8 cellular contexts compared by ENCODE assay signal in genomic region chr3:42061711-42062408, GRCh38. TPM values are rescaled to one million over a fixed set of nuclear protein-coding genes. Genes with fewer than 3 reads are reported as not detected.
DNase-seq lines count a peak whose midpoint lies in the region; ATAC-seq, FAIRE-seq and TF ChIP-seq lines count a peak whose summit lies in the region.

No MANE protein-coding gene starts in this region.

- CTCF ChIA-PET in activated naive CD4-positive, alpha-beta T cell treated with anti-CD3 and anti-CD28 coated beads, Interleukin-2, amount 10 ng/mL, durations not matched to agents 7 days and 5 days (lab: Charles Lee) = no interaction called here
- CTCF ChIA-PET in CD8-positive, alpha-beta T cell (lab: Charles Lee) = interaction anchor here (0.8 kb wide), 1 partner anchor 9 kb away, joined by 3 read pairs; no protein-coding TSS in a partner anchor

- H3K27ac ChIP-seq in heart left ventricle (peak overlapping the region; percentile 84 to 94 (median 89)), smooth muscle cell (ENCODE audit: low read depth) (peak overlapping the region; percentile 74)
- no peak overlapping the region for H3K27ac ChIP-seq in CD8-positive, alpha-beta T cell (ENCODE audit: low read depth, low read length)

- H3K79me2 ChIP-seq in smooth muscle cell (ENCODE audit: low read depth) = peaks cover 34% of the 10 kb centered on the region

- H4K20me1 ChIP-seq in smooth muscle cell (ENCODE audit: low read depth) = no peaks in the 10 kb centered on the region

- TF ChIP-seq CTCF in heart left ventricle (IDR thresholded peaks at IDR 0.05) = no peak
- no peak for TF ChIP-seq CTCF in smooth muscle cell (IDR thresholded peaks at IDR 0.05; ENCODE audit: borderline replicate concordance, insufficient read depth, poor library complexity, severe bottlenecking)
- no peak for TF ChIP-seq CTCF in CD8-positive, alpha-beta T cell (IDR thresholded peaks at IDR 0.05)

- TF ChIP-seq POLR2A in H54 (IDR thresholded peaks at IDR 0.05; ENCODE audit: low read depth, low read length) (no peak), heart left ventricle (IDR thresholded peaks at IDR 0.05) (peak in 1 of 2 donors; percentile 61), GM12891 (IDR thresholded peaks at IDR 0.05; ENCODE audit: low read depth, low read length) (no peak)

- POLR2A ChIA-PET in CD8-positive, alpha-beta T cell (lab: Charles Lee) = no interaction called here

- DNase-seq in H54 (ENCODE audit: insufficient read length, low spot score) (peak; percentile 75), heart left ventricle (peak; percentile 85 to 92 (median 91)), smooth muscle cell (lab: John Stamatoyannopoulos, UW; ENCODE audit: unreplicated experiment) (no peak), GM12891 (ENCODE audit: insufficient read length, low spot score) (no peak), NCI-H1436 treated with DMSO at 0.1 percent for 48 hours (lab: John Stamatoyannopoulos, UW) (no peak)
- DNase-seq in activated naive CD4-positive, alpha-beta T cell treated with anti-CD3 and anti-CD28 coated beads, Interleukin-2, amount 10 ng/mL, durations not matched to agents 7 days and 5 days = no peak
- DNase-seq in CD8-positive, alpha-beta T cell = no peak

- WGBS in heart left ventricle, 4 donors = 4 to 10% (median 6%) methylated on average over 6 of the region's 6 CpGs
- 32% methylated on average over 6 of the region's 6 CpGs for WGBS in smooth muscle cell (ENCODE audit: low lambda C conversion rate)

- no peaks in the 10 kb centered on the region for H3K27me3 Mint-ChIP-seq in activated naive CD4-positive, alpha-beta T cell treated with anti-CD3 and anti-CD28 coated beads, Interleukin-2, amount 10 ng/mL, durations not matched to agents 7 days and 5 days
- H3K27me3 Mint-ChIP-seq in CD8-positive, alpha-beta T cell (ENCODE audit: low read depth) = no peaks in the 10 kb centered on the region

- H3K4me1 ChIP-seq in heart left ventricle (peaks cover 22 to 99% (median 90%) of the 10 kb centered on the region in 12 donors), smooth muscle cell (ENCODE audit: low read depth) (peaks cover 9% of the 10 kb centered on the region)
- H3K4me1 ChIP-seq in CD8-positive, alpha-beta T cell (ENCODE audit: insufficient read depth, low read length) = no peaks in the 10 kb centered on the region

- H3K36me3 ChIP-seq in heart left ventricle = no peaks in the 10 kb centered on the region
- no peaks in the 10 kb centered on the region for H3K36me3 ChIP-seq in smooth muscle cell (ENCODE audit: low read depth)
- H3K36me3 ChIP-seq in CD8-positive, alpha-beta T cell (ENCODE audit: insufficient read depth, low read length) = no peaks in the 10 kb centered on the region

- no peak overlapping the region for H2AFZ ChIP-seq in smooth muscle cell (ENCODE audit: low read depth)

- ATAC-seq in SK-N-SH treated with all-trans-retinoic acid at 6 μM for 48 hours (peak; percentile 91), heart left ventricle (peak; percentile 91 to 93 (median 91))
- ATAC-seq in CD8-positive, alpha-beta T cell = no peak

- H3F3A ChIP-seq in smooth muscle cell (ENCODE audit: low read depth) = peaks cover 14% of the 10 kb centered on the region

- H3K4me3 ChIP-seq in heart left ventricle (peak overlapping the region in 8 of 12 donors; percentile 7 to 35 (median 17)), smooth muscle cell (no peak overlapping the region)
- no peak overlapping the region for H3K4me3 ChIP-seq in CD8-positive, alpha-beta T cell (ENCODE audit: low read depth, low read length)

- H3K4me1 Mint-ChIP-seq in activated naive CD4-positive, alpha-beta T cell treated with anti-CD3 and anti-CD28 coated beads, Interleukin-2, amount 10 ng/mL, durations not matched to agents 7 days and 5 days = no peaks in the 10 kb centered on the region
- peaks cover 15% of the 10 kb centered on the region for H3K4me1 Mint-ChIP-seq in CD8-positive, alpha-beta T cell (ENCODE audit: low read depth)

- H3K4me2 ChIP-seq in smooth muscle cell = peak overlapping the region; percentile 25

- H3K9me3 ChIP-seq in heart left ventricle (no peaks in the 10 kb centered on the region), smooth muscle cell (replicated peaks; ENCODE audit: low read depth) (no peaks in the 10 kb centered on the region)
- no peaks in the 10 kb centered on the region for H3K9me3 ChIP-seq in CD8-positive, alpha-beta T cell (ENCODE audit: low read length)

- intact Hi-C loops in heart left ventricle (cut with DNase I) = loop anchor here in 5 of 10 donors (2.0 to 5.0 kb wide), 5 partner anchors 35 to 47 kb away; no protein-coding TSS in a partner anchor
- intact Hi-C loops in CD8-positive, alpha-beta T cell (cut with DNase I, micrococcal nuclease) = no loop called here

- H3K36me3 Mint-ChIP-seq in activated naive CD4-positive, alpha-beta T cell treated with anti-CD3 and anti-CD28 coated beads, Interleukin-2, amount 10 ng/mL, durations not matched to agents 7 days and 5 days = no peaks in the 10 kb centered on the region
- H3K36me3 Mint-ChIP-seq in CD8-positive, alpha-beta T cell = no peaks in the 10 kb centered on the region

- peak overlapping the region; percentile 10 for H3K9ac ChIP-seq in smooth muscle cell (ENCODE audit: low read depth)

- FAIRE-seq in H54 (lab: Jason Lieb, UNC) (peak; percentile 97), GM12891 (lab: Jason Lieb, UNC) (no peak)

- H3K27ac Mint-ChIP-seq in activated naive CD4-positive, alpha-beta T cell treated with anti-CD3 and anti-CD28 coated beads, Interleukin-2, amount 10 ng/mL, durations not matched to agents 7 days and 5 days = no peak overlapping the region
- no peak overlapping the region for H3K27ac Mint-ChIP-seq in CD8-positive, alpha-beta T cell

- no peaks in the 10 kb centered on the region for H3K9me3 Mint-ChIP-seq in activated naive CD4-positive, alpha-beta T cell treated with anti-CD3 and anti-CD28 coated beads, Interleukin-2, amount 10 ng/mL, durations not matched to agents 7 days and 5 days
- no peaks in the 10 kb centered on the region for H3K9me3 Mint-ChIP-seq in CD8-positive, alpha-beta T cell

- H3K4me3 Mint-ChIP-seq in activated naive CD4-positive, alpha-beta T cell treated with anti-CD3 and anti-CD28 coated beads, Interleukin-2, amount 10 ng/mL, durations not matched to agents 7 days and 5 days = no peak overlapping the region
- no peak overlapping the region for H3K4me3 Mint-ChIP-seq in CD8-positive, alpha-beta T cell

- H3K27me3 ChIP-seq in heart left ventricle = no peaks in the 10 kb centered on the region
- H3K27me3 ChIP-seq in smooth muscle cell (ENCODE audit: low read depth) = no peaks in the 10 kb centered on the region
- H3K27me3 ChIP-seq in CD8-positive, alpha-beta T cell (ENCODE audit: insufficient read depth, low read length) = no peaks in the 10 kb centered on the region

TF ChIP-seq in SK-N-SH treated with all-trans-retinoic acid at 6 μM for 48 hours, 23 proteins besides CTCF, POLR2A, EP300 and RAD21 (continues in another document):
- TF ChIP-seq ARNTL (CRISPR knock-in tag; IDR thresholded peaks at IDR 0.05; ENCODE audit: borderline replicate concordance, low read depth) (no peak), CREB5 (CRISPR knock-in tag; IDR thresholded peaks at IDR 0.05; ENCODE audit: low read depth) (no peak), ZC3H10 (CRISPR knock-in tag; IDR thresholded peaks at IDR 0.05) (no peak), ZNF8 (CRISPR knock-in tag; IDR thresholded peaks at IDR 0.05) (no peak), OSR1 (CRISPR knock-in tag; IDR thresholded peaks at IDR 0.05) (no peak), BACH2 (CRISPR knock-in tag; IDR thresholded peaks at IDR 0.05; ENCODE audit: borderline replicate concordance) (no peak)

TF ChIP-seq in GM12891, 5 proteins besides CTCF, POLR2A, EP300 and RAD21:
- no peak for TF ChIP-seq PAX5 (IDR thresholded peaks at IDR 0.05; ENCODE audit: insufficient read depth, low read length, severe bottlenecking)
- no peak for TF ChIP-seq SPI1 (IDR thresholded peaks at IDR 0.05; ENCODE audit: low read depth, low read length)
- TF ChIP-seq POU2F2 (IDR thresholded peaks at IDR 0.05; ENCODE audit: low read depth, low read length) = no peak
- TF ChIP-seq POLR2AphosphoS5 (IDR thresholded peaks at IDR 0.05; ENCODE audit: low read depth, low read length) = no peak
- TF ChIP-seq TAF1 (IDR thresholded peaks at IDR 0.05; ENCODE audit: low read depth, low read length) = no peak

RNA-seq across cellular contexts. Expression of gene TRAK1, which starts 29.3 kb away (rescaled TPM):
- total RNA-seq in heart left ventricle (100 to 1,000 TPM; 149 to 364 (median 272) TPM), smooth muscle cell (13.7 and 16.3 TPM in 2 replicates)
- polyA plus RNA-seq in heart left ventricle (10 to 100 TPM; 53.3 to 76.3 TPM), smooth muscle cell (8.7 and 13.9 TPM in 2 replicates)
- polyA plus RNA-seq in GM12891 (2012; ENCODE audit: low read depth, missing spikeins) = 19.6 TPM
- total RNA-seq in CD8-positive, alpha-beta T cell = 10 to 100 TPM; 21.6 to 22.8 TPM

Comparison
In these comparisons a context has a peak if more than half of its experiments do, and no peak if none do; other contexts are left out.
1. DNase-seq: peak in H54 (single experiment) and heart left ventricle (5 of 5); none in smooth muscle cell (single experiment), GM12891 (single experiment), NCI-H1436 treated with DMSO at 0.1 percent for 48 hours (single experiment), activated naive CD4-positive, alpha-beta T cell treated with anti-CD3 and anti-CD28 coated beads, Interleukin-2, amount 10 ng/mL, durations not matched to agents 7 days and 5 days (single experiment) and CD8-positive, alpha-beta T cell (0 of 7).
2. H3K4me3 ChIP-seq: peak in heart left ventricle (8 of 12); none in smooth muscle cell (single experiment) and CD8-positive, alpha-beta T cell (single experiment).